7 cellular contexts compared by ENCODE assay signal in the genomic region with DNA sequence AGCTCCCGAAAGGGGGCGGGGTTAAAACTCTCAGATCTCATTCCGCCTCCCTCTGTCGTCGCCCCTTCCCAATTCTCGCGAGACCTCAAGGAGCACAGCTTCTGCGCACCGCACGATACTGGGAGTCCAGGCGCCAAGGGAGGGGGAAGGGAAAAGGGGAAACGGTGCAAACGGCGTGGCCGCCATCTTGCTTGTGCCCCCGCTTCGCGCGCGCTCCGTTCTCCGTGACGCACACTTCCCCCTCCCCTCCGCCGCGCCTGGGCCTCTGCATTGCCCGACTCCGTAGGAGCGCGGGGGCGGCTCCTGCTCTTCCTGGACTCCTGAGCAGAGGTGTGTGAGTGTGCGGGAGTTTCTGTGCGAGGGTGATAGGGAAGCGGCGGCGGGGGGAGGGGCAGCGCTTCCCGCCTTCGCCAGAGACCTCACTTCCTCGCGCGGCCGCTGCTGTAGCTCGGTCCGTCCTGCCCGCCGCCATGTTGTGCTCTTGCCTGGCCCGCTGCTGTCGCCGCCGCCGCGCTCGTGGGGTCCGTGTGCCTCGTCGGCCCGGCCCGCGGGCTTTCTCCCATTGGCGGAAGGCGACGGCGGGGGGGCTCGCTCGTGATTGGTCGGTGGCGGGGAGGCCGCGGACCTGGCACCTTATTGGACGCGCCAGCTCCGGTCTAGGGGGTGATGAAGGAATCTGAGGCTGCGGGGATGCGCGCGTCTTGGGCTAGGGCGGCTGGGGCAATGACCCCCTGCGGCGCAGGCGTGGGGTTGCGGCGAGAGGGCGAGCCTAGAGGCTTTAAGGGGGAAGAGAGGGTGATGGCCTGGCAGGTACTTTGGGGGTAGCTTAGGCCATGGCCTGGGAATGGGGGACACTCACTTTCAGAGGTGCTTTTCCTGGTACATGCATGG. TPM values are rescaled to one million over a fixed set of nuclear protein-coding genes. Genes with fewer than 3 reads are reported as not detected.
A peak's percentile ranks its signal among the peaks of the same experiment; 100 is the strongest.
DNase-seq lines count a peak whose midpoint lies in the region; ATAC-seq and TF ChIP-seq lines count a peak whose summit lies in the region.

Gene NFYC (plus strand): TSS at position 167 of the 891 bp plus-strand sequence. CDS start 47,140 bp downstream, outside the sequence.

- in situ Hi-C loops in astrocyte of the cerebellum (cut with HindIII; ENCODE audit: low sequenced_read_pairs): no loop called here

- ATAC-seq in GM18505 (IDR thresholded peaks at IDR 0.05; ENCODE audit: unreplicated experiment) (peak; percentile 80), HG02973 (IDR thresholded peaks at IDR 0.05; ENCODE audit: unreplicated experiment) (peak; percentile 58)

- DNase-seq in NCI-H2029 treated with DMSO at 0.1 percent for 48 hours (lab: John Stamatoyannopoulos, UW): peak; percentile 100
- peak; percentile 90 for DNase-seq in T-helper 9 cell
- peak; percentile 97 for DNase-seq in astrocyte of the cerebellum (ENCODE audit: low read depth)
- DNase-seq in hepatic stellate cell (ENCODE audit: low spot score): peak; percentile 97
- DNase-seq in renal cortical epithelial cell (ENCODE audit: low read depth): peak; percentile 96

- TF ChIP-seq POLR2A in GM18505 (IDR thresholded peaks at IDR 0.05; ENCODE audit: borderline replicate concordance, extremely low read depth, insufficient read depth, insufficient read length): peak; percentile 93

- no peak for TF ChIP-seq CTCF in astrocyte of the cerebellum (IDR thresholded peaks at IDR 0.05; ENCODE audit: low read depth, low read length, missing control alignments)

- peak within 1 kb of the TSS; percentile 89 for H3K4me3 ChIP-seq in astrocyte of the cerebellum (ENCODE audit: low read depth, low read length)

RNA-seq across cellular contexts. Expression of gene NFYC, which starts in this region (rescaled TPM):
- 18.6 and 40.4 TPM in 2 replicates for total RNA-seq in renal cortical epithelial cell

Comparison
In these comparisons a context has a peak if more than half of its experiments do, and no peak if none do; other contexts are left out.
1. Peak in every context shown above with its lines: DNase-seq, ATAC-seq and H3K4me3 ChIP-seq.